In the genomic region with DNA sequence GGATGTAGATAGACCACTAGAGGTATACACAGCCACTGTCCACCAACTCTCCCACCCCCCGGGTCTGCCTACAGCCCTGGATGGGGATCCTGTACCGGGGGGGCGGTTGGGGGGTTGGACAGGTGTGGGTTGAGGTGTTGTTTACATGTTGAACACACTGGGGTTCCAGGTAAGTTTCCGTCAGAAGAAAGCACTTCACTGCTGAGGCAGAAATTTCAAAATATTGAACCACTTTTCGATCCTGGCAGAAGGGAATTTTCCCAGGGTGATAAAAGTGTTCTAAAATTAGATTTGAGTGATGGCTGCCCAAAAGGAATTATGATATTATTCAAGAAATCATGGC, we compare ENCODE assay signal across 12 cellular contexts. TPM values are rescaled to one million over a fixed set of nuclear protein-coding genes. Genes with fewer than 3 reads are reported as not detected.
DNase-seq lines count a peak whose midpoint lies in the region; ATAC-seq and TF ChIP-seq lines count a peak whose summit lies in the region.
"Had no signal": no experiment of that assay in that cellular context is flagged by ENCODE, and none has a peak within 500 bp of the region (broad histone marks: within the 10 kb centered on the region; RNA-seq: fewer than 3 reads in every experiment).

No MANE protein-coding gene starts in this region.

- H2AFZ ChIP-seq in ACC112 (ENCODE audit: low read length, unreplicated experiment), result no peak overlapping the region

- no peak overlapping the region for H3K4me3 ChIP-seq in ACC112 (ENCODE audit: low read depth, low read length)
- no peak overlapping the region for H3K4me3 ChIP-seq in liver (ENCODE audit: low read depth in 1 of 3, low read length in 3 of 3)
- H3K4me3 ChIP-seq: SK-N-MC had no signal

- DNase-seq in NCI-H1417 treated with DMSO at 0.1 percent for 48 hours (lab: John Stamatoyannopoulos, UW), result no peak
- no peak for DNase-seq in GM19238 (ENCODE audit: insufficient read length, low spot score)
- no peak for DNase-seq in NOMO-1 (lab: John Stamatoyannopoulos, UW; ENCODE audit: unreplicated experiment in 2 of 2)
- DNase-seq: DMS79 treated with DMSO at 0.1 percent for 48 hours, NCI-H1436 treated with DMSO at 0.1 percent for 48 hours, nephron progenitor cell had no signal

- ATAC-seq in GM19452 (IDR thresholded peaks at IDR 0.05; ENCODE audit: unreplicated experiment) (peak; percentile 14), GM19328 (IDR thresholded peaks at IDR 0.05; ENCODE audit: unreplicated experiment) (no peak)

- WGBS in liver, result 12% methylated on average over 5 of the region's 5 CpGs

- no peaks in the 10 kb centered on the region for H3K79me2 ChIP-seq in ACC112 (ENCODE audit: control insufficient read depth, insufficient read depth, low read length, unreplicated experiment)

- no peaks in the 10 kb centered on the region for H3K27me3 ChIP-seq in ACC112 (ENCODE audit: insufficient read depth, low read length)
- H3K27me3 ChIP-seq in liver (ENCODE audit: control insufficient read depth in 4 of 4, insufficient read depth in 4 of 4, low read length in 3 of 4), result no peaks in the 10 kb centered on the region

- H3K27ac ChIP-seq in ACC112 (ENCODE audit: low read depth, low read length) (peak overlapping the region; percentile 67; the same call in 1 of the 2 replicates), VCaP (peak overlapping the region; percentile 97), liver (ENCODE audit: low read depth in 1 of 2, low read length in 2 of 2) (peak overlapping the region; percentile 84 to 85)
- H3K27ac ChIP-seq: SK-N-MC had no signal

- peak overlapping the region in 1 of 2 donors; percentile 17 for H3K9ac ChIP-seq in liver (ENCODE audit: low read depth in 1 of 2, low read length in 2 of 2)

- no peaks in the 10 kb centered on the region for H3K36me3 ChIP-seq in ACC112 (ENCODE audit: insufficient read depth, low read length)
- H3K36me3 ChIP-seq in liver (ENCODE audit: control insufficient read depth in 4 of 4, insufficient read depth in 3 of 4, low read depth in 1 of 4, low read length in 3 of 4), result no peaks in the 10 kb centered on the region

- no peak for TF ChIP-seq CTCF in VCaP (conservative IDR thresholded peaks at IDR 0.05)
- TF ChIP-seq CTCF in liver (IDR thresholded peaks at IDR 0.05; ENCODE audit: low read depth, low read length, missing input control), result no peak

- no peak for TF ChIP-seq RAD21 in liver (IDR thresholded peaks at IDR 0.05)

- no peaks in the 10 kb centered on the region for H3K9me3 ChIP-seq in liver (ENCODE audit: control insufficient read depth in 4 of 4, low read length in 3 of 4)

- peaks cover 11% of the 10 kb centered on the region for H3K4me1 ChIP-seq in ACC112 (ENCODE audit: control insufficient read depth, insufficient read depth, low read length, unreplicated experiment)
- H3K4me1 ChIP-seq in liver (ENCODE audit: control insufficient read depth in 4 of 4, insufficient read depth in 4 of 4, low read length in 3 of 4), result peaks cover 23 to 66% (median 57%) of the 10 kb centered on the region in 4 donors

TF ChIP-seq in liver, 16 proteins besides CTCF, POLR2A, EP300 and RAD21:
- TF ChIP-seq FOXA2 (IDR thresholded peaks at IDR 0.05) (no peak), YY1 (IDR thresholded peaks at IDR 0.05) (no peak), HNF4G (IDR thresholded peaks at IDR 0.05) (no peak), FOXA1 (IDR thresholded peaks at IDR 0.05) (no peak), GABPA (IDR thresholded peaks at IDR 0.05 in 1 of 2, conservative IDR thresholded peaks at IDR 0.05 in 1 of 2) (no peak), TAF1 (conservative IDR thresholded peaks at IDR 0.05) (no peak), JUND (IDR thresholded peaks at IDR 0.05) (no peak), NR2F2 (IDR thresholded peaks at IDR 0.05) (no peak), RXRA (IDR thresholded peaks at IDR 0.05) (no peak), MAX (IDR thresholded peaks at IDR 0.05) (no peak), EGR1 (IDR thresholded peaks at IDR 0.05; ENCODE audit: low read depth in 2 of 2) (no peak), ATF3 (IDR thresholded peaks at IDR 0.05) (no peak), REST (IDR thresholded peaks at IDR 0.05) (no peak), HNF4A (conservative IDR thresholded peaks at IDR 0.05) (no peak), SP1 (IDR thresholded peaks at IDR 0.05) (no peak)
- TF ChIP-seq, protein P1, sequence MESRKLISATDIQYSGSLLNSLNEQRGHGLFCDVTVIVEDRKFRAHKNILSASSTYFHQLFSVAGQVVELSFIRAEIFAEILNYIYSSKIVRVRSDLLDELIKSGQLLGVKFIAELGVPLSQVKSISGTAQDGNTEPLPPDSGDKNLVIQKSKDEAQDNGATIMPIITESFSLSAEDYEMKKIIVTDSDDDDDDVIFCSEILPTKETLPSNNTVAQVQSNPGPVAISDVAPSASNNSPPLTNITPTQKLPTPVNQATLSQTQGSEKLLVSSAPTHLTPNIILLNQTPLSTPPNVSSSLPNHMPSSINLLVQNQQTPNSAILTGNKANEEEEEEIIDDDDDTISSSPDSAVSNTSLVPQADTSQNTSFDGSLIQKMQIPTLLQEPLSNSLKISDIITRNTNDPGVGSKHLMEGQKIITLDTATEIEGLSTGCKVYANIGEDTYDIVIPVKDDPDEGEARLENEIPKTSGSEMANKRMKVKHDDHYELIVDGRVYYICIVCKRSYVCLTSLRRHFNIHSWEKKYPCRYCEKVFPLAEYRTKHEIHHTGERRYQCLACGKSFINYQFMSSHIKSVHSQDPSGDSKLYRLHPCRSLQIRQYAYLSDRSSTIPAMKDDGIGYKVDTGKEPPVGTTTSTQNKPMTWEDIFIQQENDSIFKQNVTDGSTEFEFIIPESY (IDR thresholded peaks at IDR 0.05), result no peak
TF ChIP-seq in liver: peak in this region for 0.

RNA-seq across cellular contexts. Expression of gene CEACAM16, which starts 6.6 kb away (rescaled TPM):
- total RNA-seq in liver, result under 1 TPM in 1 of 2 donors, not detected in 1; 0.09 TPM
- not detected for polyA plus RNA-seq in liver

RNA-seq across cellular contexts. Expression of gene CEACAM19, which starts 21.1 kb away (rescaled TPM):
- total RNA-seq in liver, result 1 to 10 TPM in 1 of 2 donors, under 1 TPM in 1; 0.75 to 1.6 TPM
- 1 to 10 TPM in 1 of 2 donors, under 1 TPM in 1; 0.98 to 2.6 TPM for polyA plus RNA-seq in liver

RNA-seq across cellular contexts. Expression of gene PVR, which starts 48.6 kb away (rescaled TPM):
- 10 to 100 TPM; 18.6 to 49.0 TPM for total RNA-seq in liver
- 10 to 100 TPM; 11.4 to 45.7 TPM for polyA plus RNA-seq in liver

RNA-seq across cellular contexts. Expression of gene BCL3, which starts 56.2 kb away (rescaled TPM):
- 10 to 100 TPM in 1 of 2 donors, 1 to 10 TPM in 1; 4.5 to 29.1 TPM for total RNA-seq in liver
- polyA plus RNA-seq in liver, result 10 to 100 TPM; 10.3 to 63.6 TPM
